ENCODE assay signal across 9 cellular contexts in genomic region chr4:180057198-180057821, GRCh38.
DNase-seq lines count a peak whose midpoint lies in the region; TF ChIP-seq lines count a peak whose summit lies in the region.
"Had no signal": no experiment of that assay in that cellular context is flagged by ENCODE, and none has a peak within 500 bp of the region (broad histone marks: within the 10 kb centered on the region; RNA-seq: fewer than 3 reads in every experiment).

No MANE protein-coding gene starts in this region.

- H3K4me3 ChIP-seq in Caco-2 (ENCODE audit: low read depth, low read length) (no peak overlapping the region; the same call in 1 of the 2 replicates), HL-60 (replicated peaks; ENCODE audit: insufficient read depth, low read length) (peak overlapping the region; percentile 80), mesodermal cell (ENCODE audit: extremely low read depth, insufficient read depth, low read length, poor library complexity, severe bottlenecking) (peak overlapping the region; percentile 52)

- H3K4me1 ChIP-seq in Caco-2 (peaks cover 14% of the 10 kb centered on the region), mesodermal cell (ENCODE audit: control insufficient read depth, insufficient read depth, low read length, poor library complexity, severe bottlenecking) (no peaks in the 10 kb centered on the region)

- TF ChIP-seq CTCF in Caco-2 (IDR thresholded peaks at IDR 0.05; ENCODE audit: insufficient read depth in 1 of 2, low read depth in 1 of 2, low read length in 1 of 2, severe bottlenecking in 1 of 2, unreplicated experiment in 1 of 2) (peak; percentile 17 to 31), HL-60 (IDR thresholded peaks at IDR 0.05; ENCODE audit: insufficient read depth, low read length) (no peak)

- intact Hi-C loops in Caco-2 (cut with micrococcal nuclease; ENCODE audit: unreplicated experiment) = loop anchor here (5.0 kb wide), 1 partner anchor 55 kb away; no protein-coding TSS in a partner anchor

- H3K4me1 Mint-ChIP-seq in Caco-2 (ENCODE audit: low read depth, unreplicated experiment) = no peaks in the 10 kb centered on the region
- H3K4me1 Mint-ChIP-seq in activated naive CD8-positive, alpha-beta T cell treated with anti-CD3 and anti-CD28 coated beads for 36 hours = peaks cover 13% of the 10 kb centered on the region

- DNase-seq in Caco-2 = peak in 1 of 2 experiments; percentile 3
- DNase-seq in HL-60 (ENCODE audit: low read depth in 1 of 2, low spot score in 1 of 2) = peak in 1 of 2 experiments; percentile 9
- DNase-seq in activated naive CD8-positive, alpha-beta T cell treated with anti-CD3 and anti-CD28 coated beads for 36 hours = no peak
- no peak for DNase-seq in NCI-H446 (lab: John Stamatoyannopoulos, UW)
- no peak for DNase-seq in NCI-H1694 treated with DMSO at 0.1 percent for 48 hours (lab: John Stamatoyannopoulos, UW)
- no peak for DNase-seq in HCEC 1CT
- DNase-seq in epidermal melanocyte (ENCODE audit: insufficient read length, low spot score) = no peak
- DNase-seq: NCI-H526 treated with DMSO at 0.1 percent for 48 hours had no signal

- no peaks in the 10 kb centered on the region; the same call in 1 of the 2 replicates for H3K27me3 ChIP-seq in Caco-2 (replicated peaks; ENCODE audit: control insufficient read depth, insufficient read depth, low read length)
- peaks cover 4% of the 10 kb centered on the region for H3K27me3 ChIP-seq in HL-60 (ENCODE audit: insufficient read depth, poor library complexity, severe bottlenecking)

- H3K36me3 Mint-ChIP-seq in Caco-2 (ENCODE audit: insufficient read depth, unreplicated experiment) = no peaks in the 10 kb centered on the region
- H3K36me3 Mint-ChIP-seq in activated naive CD8-positive, alpha-beta T cell treated with anti-CD3 and anti-CD28 coated beads for 36 hours = no peaks in the 10 kb centered on the region

- H3K9me3 ChIP-seq in Caco-2 (no peaks in the 10 kb centered on the region), mesodermal cell (ENCODE audit: control insufficient read depth, low read length) (no peaks in the 10 kb centered on the region)

- H3K4me3 Mint-ChIP-seq in Caco-2 (ENCODE audit: unreplicated experiment) = peak overlapping the region; percentile 64
- H3K4me3 Mint-ChIP-seq in activated naive CD8-positive, alpha-beta T cell treated with anti-CD3 and anti-CD28 coated beads for 36 hours = peak overlapping the region; percentile 64

- no peak overlapping the region for H3K27ac Mint-ChIP-seq in Caco-2 (ENCODE audit: unreplicated experiment)
- no peak overlapping the region for H3K27ac Mint-ChIP-seq in activated naive CD8-positive, alpha-beta T cell treated with anti-CD3 and anti-CD28 coated beads for 36 hours

- no peak overlapping the region; the same call in 1 of the 2 replicates for H3K27ac ChIP-seq in HL-60 (replicated peaks)
- H3K27ac ChIP-seq in mesodermal cell (ENCODE audit: low read depth, low read length, severe bottlenecking) = no peak overlapping the region

- POLR2A ChIA-PET in Caco-2 (lab: Charles Lee) = no interaction called here

- WGBS in mesodermal cell (ENCODE audit: insufficient coverage in 2 of 2), 2 experiments = 0 to 5% methylated on average over 2 to 6 of the region's 8 CpGs

- no TSS peak for BruUV-seq in Caco-2 (replicated peaks; lab: Mats Ljungman, UMichigan)

- H3K36me3 ChIP-seq in Caco-2 (ENCODE audit: control insufficient read depth, insufficient read depth, low read length) = no peaks in the 10 kb centered on the region
- H3K36me3 ChIP-seq in mesodermal cell (ENCODE audit: control insufficient read depth, insufficient read depth, low read length) = no peaks in the 10 kb centered on the region

- no peaks in the 10 kb centered on the region for H3K9me3 Mint-ChIP-seq in Caco-2 (ENCODE audit: unreplicated experiment)
- H3K9me3 Mint-ChIP-seq in activated naive CD8-positive, alpha-beta T cell treated with anti-CD3 and anti-CD28 coated beads for 36 hours = no peaks in the 10 kb centered on the region

- H3K27me3 Mint-ChIP-seq in Caco-2 (ENCODE audit: insufficient read depth, unreplicated experiment) = peaks cover 25% of the 10 kb centered on the region
- peaks cover 73% of the 10 kb centered on the region for H3K27me3 Mint-ChIP-seq in activated naive CD8-positive, alpha-beta T cell treated with anti-CD3 and anti-CD28 coated beads for 36 hours

- CTCF ChIA-PET in Caco-2 (lab: Charles Lee) = no interaction called here
